1 cellular context compared by ENCODE assay signal in genomic region chr1:91422523-91422922, GRCh38. TPM values are rescaled to one million over a fixed set of nuclear protein-coding genes. Genes with fewer than 3 reads are reported as not detected.
"Had no signal": no experiment of that assay in that cellular context is flagged by ENCODE, and none has a peak within 500 bp of the region (broad histone marks: within the 10 kb centered on the region; RNA-seq: fewer than 3 reads in every experiment).

No MANE protein-coding gene starts in this region.

RNA-seq across cellular contexts. Expression of gene HFM1, which starts 17.9 kb away (rescaled TPM):
- total RNA-seq: GM12878 had no signal
- polyA plus RNA-seq: GM12878 had no signal
